In the genomic region with DNA sequence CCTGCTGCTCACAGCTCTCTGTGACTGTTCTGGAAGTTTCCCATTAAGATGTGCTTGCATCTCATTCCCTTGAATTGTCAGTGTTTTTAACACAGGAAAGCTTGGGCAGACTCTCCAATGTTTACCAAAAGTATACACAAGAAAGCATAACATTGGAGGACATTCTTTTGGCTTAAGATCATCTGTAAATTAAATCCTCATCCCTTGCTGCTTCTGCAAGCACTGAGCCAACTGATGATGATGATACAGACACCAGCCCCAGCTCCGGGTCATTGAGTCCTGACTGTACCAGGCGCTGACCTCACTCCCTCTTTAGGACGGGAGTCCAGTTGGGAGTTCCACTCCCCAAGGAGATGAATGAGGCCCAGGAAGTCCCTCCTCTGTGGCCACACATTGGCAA, we compare ENCODE assay signal across 16 cellular contexts. TPM values are rescaled to one million over a fixed set of nuclear protein-coding genes. Genes with fewer than 3 reads are reported as not detected.
A peak's percentile ranks its signal among the peaks of the same experiment; 100 is the strongest.
DNase-seq lines count a peak whose midpoint lies in the region; ATAC-seq, FAIRE-seq and TF ChIP-seq lines count a peak whose summit lies in the region.
"Had no signal": no experiment of that assay in that cellular context is flagged by ENCODE, and none has a peak within 500 bp of the region (broad histone marks: within the 10 kb centered on the region; RNA-seq: fewer than 3 reads in every experiment).

No MANE protein-coding gene starts in this region.

- ATAC-seq in body of pancreas (no peak), HG03139 (IDR thresholded peaks at IDR 0.05; ENCODE audit: unreplicated experiment) (no peak)
- ATAC-seq: stimulated activated naive CD8-positive, alpha-beta T cell treated with anti-CD3 and anti-CD28 coated beads, Interleukin-15, Interleukin-2, amounts not matched to agents 100 U/mL and 50 U/mL, for 24 hours had no signal

- H3K27ac ChIP-seq in endodermal cell (ENCODE audit: low read depth, low read length) (no peak overlapping the region), body of pancreas (no peak overlapping the region)

- no peak overlapping the region for H3K9ac ChIP-seq in endodermal cell (ENCODE audit: extremely low read depth, low read length, poor library complexity, severe bottlenecking)

- H3K4me3 ChIP-seq in AG04449 (ENCODE audit: low read depth, low read length) = no peak overlapping the region
- no peak overlapping the region for H3K4me3 ChIP-seq in endodermal cell (ENCODE audit: low read length)
- no peak overlapping the region for H3K4me3 ChIP-seq in body of pancreas

- WGBS in endodermal cell (ENCODE audit: insufficient coverage in 1 of 2, insufficient read length in 1 of 2), 2 experiments = 81 to 100% methylated on average over 1 to 3 of the region's 3 CpGs
- WGBS in body of pancreas, 2 donors = 93% methylated on average over 3 of the region's 3 CpGs; no CpG with 5 or more reads in 1 of the 2 donors

- H3K9me3 ChIP-seq in endodermal cell (ENCODE audit: control insufficient read depth, low read length) (no peaks in the 10 kb centered on the region), body of pancreas (no peaks in the 10 kb centered on the region)

- no peaks in the 10 kb centered on the region for H3K27me3 ChIP-seq in endodermal cell (ENCODE audit: control insufficient read depth, insufficient read depth, low read length, poor library complexity, severe bottlenecking)
- no peaks in the 10 kb centered on the region for H3K27me3 ChIP-seq in body of pancreas

- no peak for TF ChIP-seq POLR2A in body of pancreas (IDR thresholded peaks at IDR 0.05)

- POLR2A ChIA-PET in AG04449 (lab: Yijun Ruan, JAX) = no interaction called here

- no peak for FAIRE-seq in D721Med (lab: Jason Lieb, UNC)

- CTCF ChIA-PET in AG04449 (lab: Yijun Ruan, JAX) = interaction anchor here (1.0 to 1.9 kb wide), 7 partner anchors 8 to 347 kb away, joined by 3 to 10 read pairs (median 3); no protein-coding TSS in a partner anchor

- DNase-seq in AG04449 (ENCODE audit: low read depth, low spot score) (peak; percentile 85), HCEC 1CT (peak; percentile 71), chondrocyte (ENCODE audit: low spot score) (no peak), midbrain (lab: John Stamatoyannopoulos, UW) (peak; percentile 31), endodermal cell (no peak), body of pancreas (no peak), D721Med (ENCODE audit: insufficient read length, low spot score) (no peak)
- DNase-seq: activated CD4-positive, alpha-beta T cell treated with anti-CD3 and anti-CD28 coated beads, Interleukin-2, amount 50 U/mL, for 4 hours; activated naive CD8-positive, alpha-beta T cell treated with anti-CD3 and anti-CD28 coated beads, Interleukin-2, amount 10 ng/mL, durations not matched to agents 7 days and 5 days; CD4-positive, alpha-beta T cell; islet precursor cell; NCI-H1048; NCI-H526; stimulated activated naive CD8-positive, alpha-beta T cell treated with anti-CD3 and anti-CD28 coated beads, Interleukin-15, Interleukin-2, amounts not matched to agents 100 U/mL and 50 U/mL, for 24 hours had no signal

- H3K9me3 Mint-ChIP-seq in chondrocyte (ENCODE audit: low read depth) = no peaks in the 10 kb centered on the region
- H3K9me3 Mint-ChIP-seq in endodermal cell = no peaks in the 10 kb centered on the region
- H3K9me3 Mint-ChIP-seq: activated naive CD8-positive, alpha-beta T cell treated with anti-CD3 and anti-CD28 coated beads, Interleukin-2, amount 10 ng/mL, durations not matched to agents 7 days and 5 days; CD4-positive, alpha-beta T cell; neural crest cell had no signal

- H3K36me3 Mint-ChIP-seq in chondrocyte (ENCODE audit: low read depth) = no peaks in the 10 kb centered on the region
- no peaks in the 10 kb centered on the region for H3K36me3 Mint-ChIP-seq in endodermal cell (ENCODE audit: low read depth)

- TF ChIP-seq CTCF in AG04449 (IDR thresholded peaks at IDR 0.05; ENCODE audit: insufficient read depth, low read length, missing control alignments) = no peak
- no peak for TF ChIP-seq CTCF in chondrocyte (IDR thresholded peaks at IDR 0.05)
- TF ChIP-seq CTCF in endodermal cell (conservative IDR thresholded peaks at IDR 0.05) = no peak
- no peak for TF ChIP-seq CTCF in body of pancreas (IDR thresholded peaks at IDR 0.05)
- TF ChIP-seq CTCF in D721Med (IDR thresholded peaks at IDR 0.05; ENCODE audit: insufficient read depth, missing control alignments) = no peak

- no peaks in the 10 kb centered on the region for H3K27me3 Mint-ChIP-seq in chondrocyte (ENCODE audit: low read depth)
- no peaks in the 10 kb centered on the region for H3K27me3 Mint-ChIP-seq in endodermal cell (ENCODE audit: insufficient read depth)
- H3K27me3 Mint-ChIP-seq: activated naive CD8-positive, alpha-beta T cell treated with anti-CD3 and anti-CD28 coated beads, Interleukin-2, amount 10 ng/mL, durations not matched to agents 7 days and 5 days; CD4-positive, alpha-beta T cell had no signal

- intact Hi-C loops in body of pancreas (cut with DNase I) = no loop called here

- H3K4me3 Mint-ChIP-seq in chondrocyte (ENCODE audit: unreplicated experiment) (no peak overlapping the region), endodermal cell (no peak overlapping the region)
- H3K4me3 Mint-ChIP-seq: activated naive CD8-positive, alpha-beta T cell treated with anti-CD3 and anti-CD28 coated beads, Interleukin-2, amount 10 ng/mL, durations not matched to agents 7 days and 5 days; CD4-positive, alpha-beta T cell; neural crest cell had no signal

- no peaks in the 10 kb centered on the region for H3K36me3 ChIP-seq in endodermal cell (ENCODE audit: control insufficient read depth, insufficient read depth, low read length)
- peaks cover 0 to 2% of the 10 kb centered on the region in 2 donors for H3K36me3 ChIP-seq in body of pancreas (replicated peaks in 1 of 2; ENCODE audit: insufficient read depth in 1 of 2, low read depth in 2 of 2)

- H3K27ac Mint-ChIP-seq in chondrocyte (ENCODE audit: unreplicated experiment) (peak overlapping the region; percentile 49), endodermal cell (no peak overlapping the region)
- H3K27ac Mint-ChIP-seq: CD4-positive, alpha-beta T cell had no signal

- H3K4me1 Mint-ChIP-seq in chondrocyte (ENCODE audit: low read depth) (peaks cover 14% of the 10 kb centered on the region), endodermal cell (peaks cover 4% of the 10 kb centered on the region)

- no peaks in the 10 kb centered on the region for H3K4me1 ChIP-seq in endodermal cell (ENCODE audit: control insufficient read depth, insufficient read depth, low read length)
- peaks cover 14% of the 10 kb centered on the region for H3K4me1 ChIP-seq in body of pancreas

RNA-seq across cellular contexts. Expression of a gene that starts 23.8 kb away (rescaled TPM):
- total RNA-seq in chondrocyte (14.4 to 46.6 TPM (median 17.0 TPM) in 3 replicates), endodermal cell (1 to 10 TPM; 1.7 to 3.0 TPM), body of pancreas (10 to 100 TPM; 11.4 to 13.5 TPM)
- 19.6 TPM for polyA plus RNA-seq in endodermal cell (2013, experiment 1 of 2)
- 12.6 TPM for polyA plus RNA-seq in endodermal cell (2013, experiment 2 of 2)

Comparison
In these comparisons a context has a peak if more than half of its experiments do, and no peak if none do; other contexts are left out.
1. DNase-seq: peak in AG04449 (single experiment), HCEC 1CT (single experiment) and midbrain (single experiment); none in chondrocyte (single experiment), endodermal cell (single experiment), body of pancreas (0 of 4) and D721Med (single experiment).